12 cellular contexts compared by ENCODE assay signal in genomic region chr6:34305982-34306702, GRCh38. TPM values are rescaled to one million over a fixed set of nuclear protein-coding genes. Genes with fewer than 3 reads are reported as not detected.
DNase-seq lines count a peak whose midpoint lies in the region; ATAC-seq, FAIRE-seq and TF ChIP-seq lines count a peak whose summit lies in the region.
"Had no signal": no experiment of that assay in that cellular context is flagged by ENCODE, and none has a peak within 500 bp of the region (broad histone marks: within the 10 kb centered on the region; RNA-seq: fewer than 3 reads in every experiment).

No MANE protein-coding gene starts in this region.

- BruUV-seq in A673 (replicated peaks; lab: Mats Ljungman, UMichigan) = no TSS peak

- FAIRE-seq in small intestine (lab: Jason Lieb, UNC) (no peak), GM12892 (lab: Jason Lieb, UNC) (no peak)

- no peak for TF ChIP-seq CTCF in A673 (conservative IDR thresholded peaks at IDR 0.05; ENCODE audit: low read depth, low read length)

- POLR2A ChIA-PET in A673 (lab: Charles Lee; ENCODE audit: low non-redundant PET) = no interaction called here

- peak overlapping the region; percentile 37 for H3K27ac ChIP-seq in A673 (ENCODE audit: low read depth, low read length, poor library complexity, severe bottlenecking)
- H3K27ac ChIP-seq in small intestine (ENCODE audit: low read depth in 1 of 2, low read length in 1 of 2) = peak overlapping the region in 1 of 2 donors; percentile 31

- ATAC-seq in activated naive CD4-positive, alpha-beta T cell treated with anti-CD3 and anti-CD28 coated beads, Interleukin-2, amount 50 U/mL, for 72 hours = no peak
- no peak for ATAC-seq in HG03280 (IDR thresholded peaks at IDR 0.05; ENCODE audit: unreplicated experiment)

- no peaks in the 10 kb centered on the region for H3K9me3 Mint-ChIP-seq in activated naive CD4-positive, alpha-beta T cell treated with anti-CD3 and anti-CD28 coated beads, Interleukin-2, amount 50 U/mL, for 72 hours

- H3K9me3 ChIP-seq in A673 (ENCODE audit: low read depth, low read length, poor library complexity, severe bottlenecking) = no peaks in the 10 kb centered on the region
- no peaks in the 10 kb centered on the region for H3K9me3 ChIP-seq in small intestine (ENCODE audit: control insufficient read depth, low read depth)

- CTCF ChIA-PET in A673 (lab: Charles Lee) = no interaction called here

- WGBS in small intestine, 3 donors = 63 to 90% (median 81%) methylated on average over 6 of the region's 6 CpGs

- H3K4me3 ChIP-seq in A673 (ENCODE audit: low read depth, low read length, poor library complexity, severe bottlenecking) (no peak overlapping the region), small intestine (ENCODE audit: low read depth in 1 of 2, low read length in 2 of 2) (no peak overlapping the region)

- no peaks in the 10 kb centered on the region for H3K36me3 ChIP-seq in A673 (ENCODE audit: insufficient read depth, low read length, poor library complexity, severe bottlenecking)
- H3K36me3 ChIP-seq in small intestine (ENCODE audit: control insufficient read depth in 2 of 2, insufficient read depth in 2 of 2, low read length in 2 of 2) = no peaks in the 10 kb centered on the region

- H3K36me3 Mint-ChIP-seq in activated naive CD4-positive, alpha-beta T cell treated with anti-CD3 and anti-CD28 coated beads, Interleukin-2, amount 50 U/mL, for 72 hours = no peaks in the 10 kb centered on the region

- H3K27ac Mint-ChIP-seq in activated naive CD4-positive, alpha-beta T cell treated with anti-CD3 and anti-CD28 coated beads, Interleukin-2, amount 50 U/mL, for 72 hours = no peak overlapping the region

- no peaks in the 10 kb centered on the region for H3K27me3 ChIP-seq in A673 (replicated peaks; ENCODE audit: insufficient read depth, low read depth, low read length, poor library complexity)
- H3K27me3 ChIP-seq in small intestine (ENCODE audit: control insufficient read depth in 2 of 2, insufficient read depth in 2 of 2, low read length in 2 of 2) = no peaks in the 10 kb centered on the region

- DNase-seq in A673 (ENCODE audit: low spot score) (peak; percentile 32), NCI-H2196 treated with DMSO at 0.1 percent for 48 hours (lab: John Stamatoyannopoulos, UW; ENCODE audit: unreplicated experiment) (peak; percentile 31), dermis microvascular lymphatic vessel endothelial cell (ENCODE audit: low read depth in 2 of 2) (peak; percentile 72 to 75), medulla oblongata (ENCODE audit: extremely low spot score) (peak; percentile 61), small intestine (no peak), GM12892 (ENCODE audit: insufficient read length) (no peak)
- DNase-seq in activated naive CD4-positive, alpha-beta T cell treated with anti-CD3 and anti-CD28 coated beads, Interleukin-2, amount 50 U/mL, for 72 hours (ENCODE audit: low spot score in 2 of 2) = no peak
- DNase-seq: GDM1; Karpas-422; stimulated activated CD4-positive, alpha-beta T cell treated with anti-CD3 and anti-CD28 coated beads, Interleukin-15, amount 100 ng/mL, for 24 hours; T1000 had no signal

- peaks cover 16% of the 10 kb centered on the region for H3K4me1 ChIP-seq in A673 (ENCODE audit: insufficient read depth, low read length, poor library complexity, severe bottlenecking)
- H3K4me1 ChIP-seq in small intestine (ENCODE audit: control insufficient read depth in 2 of 2, insufficient read depth in 1 of 2, low read depth in 1 of 2, low read length in 1 of 2) = peaks cover 0 to 3% of the 10 kb centered on the region in 2 donors

- no peak for TF ChIP-seq POLR2A in GM12892 (IDR thresholded peaks at IDR 0.05; ENCODE audit: low read depth, low read length)

- intact Hi-C loops in A673 (cut with micrococcal nuclease; ENCODE audit: unreplicated experiment) = no loop called here

RNA-seq across cellular contexts. Expression of gene SMIM29, which starts 57.3 kb away (rescaled TPM):
- total RNA-seq in A673 (2021) (19.1 and 24.0 TPM in 2 replicates), dermis microvascular lymphatic vessel endothelial cell (18.0 and 19.8 TPM in 2 replicates)
- total RNA-seq in activated naive CD4-positive, alpha-beta T cell treated with anti-CD3 and anti-CD28 coated beads, Interleukin-2, amount 50 U/mL, for 72 hours = 10 to 100 TPM; 12.8 to 25.1 TPM
- 10 to 100 TPM; 19.5 to 27.3 (median 23.5) TPM for polyA plus RNA-seq in small intestine
- polyA plus RNA-seq in GM12892 (2012; ENCODE audit: missing spikeins) = 12.5 TPM

Comparison
In these comparisons a context has a peak if more than half of its experiments do, and no peak if none do; other contexts are left out.
1. DNase-seq: peak in A673 (single experiment), NCI-H2196 treated with DMSO at 0.1 percent for 48 hours (single experiment), dermis microvascular lymphatic vessel endothelial cell (2 of 2) and medulla oblongata (single experiment); none in activated naive CD4-positive, alpha-beta T cell treated with anti-CD3 and anti-CD28 coated beads, Interleukin-2, amount 50 U/mL, for 72 hours (0 of 2), small intestine (single experiment) and GM12892 (single experiment).